In the genomic region with DNA sequence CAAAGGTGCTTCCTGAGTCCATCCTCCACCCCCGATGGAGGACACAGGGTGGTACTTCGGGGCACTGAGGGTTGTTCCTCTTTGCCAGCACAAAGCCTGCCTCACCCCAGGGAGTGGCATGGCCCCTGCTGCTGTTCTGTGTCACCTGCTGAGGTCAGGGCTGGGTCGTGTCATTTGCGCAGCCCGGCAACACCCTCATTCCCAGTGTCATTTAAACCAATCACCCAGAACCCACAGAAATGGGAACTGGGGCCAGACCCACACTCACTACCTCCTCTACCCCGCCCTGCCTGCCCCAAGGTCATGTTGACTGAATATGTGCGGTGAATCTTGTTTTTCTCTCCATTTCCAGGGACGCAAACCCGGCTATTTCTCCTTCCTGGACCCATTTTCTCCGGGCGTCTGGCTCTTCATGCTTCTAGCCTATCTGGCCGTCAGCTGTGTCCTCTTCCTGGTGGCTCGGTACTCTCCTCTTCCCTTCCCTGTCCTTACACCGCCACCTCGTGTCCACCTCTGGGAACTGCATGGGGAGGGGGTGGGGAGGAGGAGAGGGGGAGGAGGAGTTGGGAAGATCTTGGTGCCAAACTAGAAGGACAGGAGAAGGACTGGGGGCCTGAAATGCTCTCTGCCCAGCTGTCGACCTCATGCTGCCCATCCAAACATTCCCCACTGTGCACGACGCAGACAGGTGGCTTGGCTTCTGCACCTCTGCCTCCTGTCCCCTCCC, we compare ENCODE assay signal across 8 cellular contexts.
DNase-seq lines count a peak whose midpoint lies in the region; ATAC-seq and TF ChIP-seq lines count a peak whose summit lies in the region.

No MANE protein-coding gene starts in this region.

- H3K4me1 Mint-ChIP-seq in chondrocyte (ENCODE audit: low read depth) = peaks cover 4% of the 10 kb centered on the region

- H3K4me3 Mint-ChIP-seq in chondrocyte (ENCODE audit: unreplicated experiment) = peak overlapping the region; percentile 38

- H3K27ac Mint-ChIP-seq in chondrocyte (ENCODE audit: unreplicated experiment) = no peak overlapping the region

- intact Hi-C loops in left colon (cut with DNase I, micrococcal nuclease) = loop anchor here in 1 of 2 donors (5.0 kb wide), 1 partner anchor 440 kb away; a partner anchor contains a TSS

- H3K36me3 Mint-ChIP-seq in chondrocyte (ENCODE audit: low read depth) = no peaks in the 10 kb centered on the region

- H3K9me3 Mint-ChIP-seq in chondrocyte (ENCODE audit: low read depth) = no peaks in the 10 kb centered on the region

- peak; percentile 83 for TF ChIP-seq CTCF in chondrocyte (IDR thresholded peaks at IDR 0.05)

- peak; percentile 94 for ATAC-seq in left colon

- peaks cover 31% of the 10 kb centered on the region for H3K27me3 Mint-ChIP-seq in chondrocyte (ENCODE audit: low read depth)

- peak; percentile 70 for DNase-seq in CMK (ENCODE audit: low read depth)
- DNase-seq in HCEC 1CT = peak; percentile 52
- DNase-seq in NCI-H2227 treated with DMSO at 0.1 percent for 48 hours (lab: John Stamatoyannopoulos, UW) = peak; percentile 64
- peak; percentile 73 for DNase-seq in activated CD4-positive, CD25-positive, alpha-beta regulatory T cell treated with anti-CD3 and anti-CD28 coated beads, Interleukin-2, amount 50 U/mL, for 72 hours
- no peak for DNase-seq in chondrocyte (ENCODE audit: low spot score)
- DNase-seq in left colon = peak; percentile 57 to 67
- peak; percentile 72 for DNase-seq in stimulated activated CD4-positive, alpha-beta T cell treated with anti-CD3 and anti-CD28 coated beads, Interleukin-1b, Interleukin-23, amount 100 ng/mL, for 48 hours
- DNase-seq in cortex of kidney (lab: John Stamatoyannopoulos, UW) = no peak

Comparison
In these comparisons a context has a peak if more than half of its experiments do, and no peak if none do; other contexts are left out.
1. DNase-seq: peak in CMK (single experiment), HCEC 1CT (single experiment), NCI-H2227 treated with DMSO at 0.1 percent for 48 hours (single experiment), activated CD4-positive, CD25-positive, alpha-beta regulatory T cell treated with anti-CD3 and anti-CD28 coated beads, Interleukin-2, amount 50 U/mL, for 72 hours (single experiment), left colon (2 of 2) and stimulated activated CD4-positive, alpha-beta T cell treated with anti-CD3 and anti-CD28 coated beads, Interleukin-1b, Interleukin-23, amount 100 ng/mL, for 48 hours (single experiment); none in chondrocyte (single experiment) and cortex of kidney (single experiment).